18 cellular contexts compared by ENCODE assay signal in the genomic region with DNA sequence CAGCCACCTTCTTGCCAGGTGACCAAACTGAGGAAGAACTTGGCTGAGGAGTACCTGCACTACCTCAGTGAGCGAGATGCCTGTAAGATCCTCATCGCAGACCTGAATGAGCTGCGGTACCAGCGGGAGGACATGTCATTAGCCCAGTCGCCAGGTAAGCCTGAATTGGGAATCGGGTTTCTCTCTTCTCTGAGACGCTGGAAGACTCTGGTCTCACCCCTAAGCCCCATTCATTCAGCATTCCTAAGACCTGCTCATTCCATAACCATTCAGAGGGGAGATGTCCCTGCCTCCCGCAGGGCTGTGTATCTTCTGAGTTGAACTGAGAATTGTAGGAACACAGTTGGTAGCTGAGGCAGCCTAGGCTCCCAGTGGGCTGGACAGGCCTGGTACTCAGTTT. TPM values are rescaled to one million over a fixed set of nuclear protein-coding genes. Genes with fewer than 3 reads are reported as not detected.
A peak's percentile ranks its signal among the peaks of the same experiment; 100 is the strongest.
DNase-seq lines count a peak whose midpoint lies in the region; ATAC-seq and TF ChIP-seq lines count a peak whose summit lies in the region.
"Had no signal": no experiment of that assay in that cellular context is flagged by ENCODE, and none has a peak within 500 bp of the region (broad histone marks: within the 10 kb centered on the region; RNA-seq: fewer than 3 reads in every experiment).

No MANE protein-coding gene starts in this region.

- no peak overlapping the region for H3K4me3 ChIP-seq in GM23338
- H3K4me3 ChIP-seq in neural progenitor cell, result no peak overlapping the region
- H3K4me3 ChIP-seq: Peyer's patch, SJCRH30 had no signal

- H3K36me3 ChIP-seq in GM23338 (ENCODE audit: insufficient read depth) (no peaks in the 10 kb centered on the region; the same call in 1 of the 2 replicates), neural progenitor cell (no peaks in the 10 kb centered on the region)

- H3K4me3 Mint-ChIP-seq in GM23338 (no peak overlapping the region; the same call in 2 of the 3 replicates), neural progenitor cell (no peak overlapping the region)
- H3K4me3 Mint-ChIP-seq in activated T-helper 17 cell treated with anti-CD3 and anti-CD28 coated beads, Interleukin-2, amount 50 U/mL, for 72 hours, result no peak overlapping the region
- H3K4me3 Mint-ChIP-seq: CD14-positive monocyte, T-cell had no signal

- no peak overlapping the region for H2AFZ ChIP-seq in GM23338
- H2AFZ ChIP-seq in neural progenitor cell (replicated peaks), result no peak overlapping the region

- H3K9ac ChIP-seq in neural progenitor cell, result no peak overlapping the region

- H3K36me3 Mint-ChIP-seq in GM23338 (ENCODE audit: low read depth) (peaks cover 26% of the 10 kb centered on the region), neural progenitor cell (peaks cover 9% of the 10 kb centered on the region)
- H3K36me3 Mint-ChIP-seq in activated T-helper 17 cell treated with anti-CD3 and anti-CD28 coated beads, Interleukin-2, amount 50 U/mL, for 72 hours (ENCODE audit: low read depth), result peaks cover 6% of the 10 kb centered on the region

- H3F3A ChIP-seq in GM23338 (replicated peaks; ENCODE audit: low read depth) (no peaks in the 10 kb centered on the region), neural progenitor cell (ENCODE audit: low read depth) (no peaks in the 10 kb centered on the region)

- H3K4me2 ChIP-seq in GM23338 (no peak overlapping the region), neural progenitor cell (peak overlapping the region; percentile 18)

- H3K9me3 Mint-ChIP-seq in GM23338 (no peaks in the 10 kb centered on the region; the same call in 2 of the 3 replicates), neural progenitor cell (no peaks in the 10 kb centered on the region)
- H3K9me3 Mint-ChIP-seq in activated T-helper 17 cell treated with anti-CD3 and anti-CD28 coated beads, Interleukin-2, amount 50 U/mL, for 72 hours, result no peaks in the 10 kb centered on the region
- H3K9me3 Mint-ChIP-seq: CD14-positive monocyte, T-cell had no signal

- H3K27me3 Mint-ChIP-seq in GM23338 (ENCODE audit: insufficient read depth, low read depth, poor library complexity), result peaks cover 16% of the 10 kb centered on the region
- no peaks in the 10 kb centered on the region for H3K27me3 Mint-ChIP-seq in activated T-helper 17 cell treated with anti-CD3 and anti-CD28 coated beads, Interleukin-2, amount 50 U/mL, for 72 hours
- peaks cover 2% of the 10 kb centered on the region for H3K27me3 Mint-ChIP-seq in neural progenitor cell (ENCODE audit: insufficient read depth, low read depth)
- H3K27me3 Mint-ChIP-seq: T-cell had no signal

- H3K27me3 ChIP-seq in GM23338 (ENCODE audit: insufficient read depth) (no peaks in the 10 kb centered on the region), neural progenitor cell (no peaks in the 10 kb centered on the region)
- H3K27me3 ChIP-seq: Peyer's patch, SJCRH30 had no signal

- no peak for TF ChIP-seq CTCF in GM23338 (conservative IDR thresholded peaks at IDR 0.05; ENCODE audit: low read depth in 2 of 2)
- TF ChIP-seq CTCF in neural progenitor cell (IDR thresholded peaks at IDR 0.05), result no peak

- H3K79me2 ChIP-seq in GM23338 (replicated peaks; ENCODE audit: insufficient read depth), result no peaks in the 10 kb centered on the region
- no peaks in the 10 kb centered on the region for H3K79me2 ChIP-seq in neural progenitor cell (ENCODE audit: low read depth)

- no peaks in the 10 kb centered on the region for H3K9me2 ChIP-seq in GM23338 (ENCODE audit: insufficient read depth)

- H4K20me1 ChIP-seq in GM23338 (replicated peaks; ENCODE audit: insufficient read depth) (no peaks in the 10 kb centered on the region), neural progenitor cell (ENCODE audit: low read depth) (no peaks in the 10 kb centered on the region)

- no peaks in the 10 kb centered on the region for H3K9me3 ChIP-seq in neural progenitor cell (ENCODE audit: low read depth)
- H3K9me3 ChIP-seq: Peyer's patch, SJCRH30 had no signal

- H3K4me1 ChIP-seq in GM23338 (ENCODE audit: insufficient read depth), result no peaks in the 10 kb centered on the region
- peaks cover 7% of the 10 kb centered on the region for H3K4me1 ChIP-seq in neural progenitor cell
- H3K4me1 ChIP-seq: Peyer's patch, SJCRH30 had no signal

- DNase-seq in GM23338 (ENCODE audit: low spot score) (peak; percentile 43), neural progenitor cell (ENCODE audit: low spot score) (peak; percentile 32), SIG-M5 (lab: John Stamatoyannopoulos, UW) (no peak)
- DNase-seq: DMS53, GDM1, KBM-7, NCI-H1092 treated with DMSO at 0.1 percent for 48 hours, NCI-H1436 treated with DMSO at 0.1 percent for 48 hours, NCI-H2029, NCI-H2171, NCI-H524 treated with DMSO at 0.1 percent for 48 hours, NCI-H82, Peyer's patch, SJCRH30, T-cell had no signal

- ATAC-seq in GM23338 (peak; percentile 79), GM18861 (IDR thresholded peaks at IDR 0.05; ENCODE audit: unreplicated experiment) (no peak)
- no peak for ATAC-seq in activated T-helper 17 cell treated with anti-CD3 and anti-CD28 coated beads, Interleukin-2, amount 50 U/mL, for 72 hours (replicated peaks)
- ATAC-seq: T-cell had no signal

- no peak overlapping the region; the same call in 1 of the 2 replicates for H3K27ac Mint-ChIP-seq in GM23338
- peak overlapping the region; percentile 65 for H3K27ac Mint-ChIP-seq in activated T-helper 17 cell treated with anti-CD3 and anti-CD28 coated beads, Interleukin-2, amount 50 U/mL, for 72 hours
- no peak overlapping the region for H3K27ac Mint-ChIP-seq in neural progenitor cell
- H3K27ac Mint-ChIP-seq: T-cell had no signal

- H3K4me1 Mint-ChIP-seq in GM23338 (peaks cover 15% of the 10 kb centered on the region), neural progenitor cell (no peaks in the 10 kb centered on the region)
- no peaks in the 10 kb centered on the region for H3K4me1 Mint-ChIP-seq in activated T-helper 17 cell treated with anti-CD3 and anti-CD28 coated beads, Interleukin-2, amount 50 U/mL, for 72 hours
- H3K4me1 Mint-ChIP-seq: CD14-positive monocyte, T-cell had no signal

- H3K27ac ChIP-seq in GM23338 (ENCODE audit: low read depth) (no peak overlapping the region), neural progenitor cell (peak overlapping the region; percentile 13)
- H3K27ac ChIP-seq: Peyer's patch, SJCRH30 had no signal

TF ChIP-seq in GM23338, 12 proteins besides CTCF, POLR2A, EP300 and RAD21 (continues in another document):
- TF ChIP-seq ETS1 (IDR thresholded peaks at IDR 0.05), result no peak

RNA-seq across cellular contexts. Expression of gene THAP11, which starts 17.0 kb away (rescaled TPM):
- 102 and 115 TPM in 2 replicates for total RNA-seq in GM23338 (2014; rRNA removed; shearing (Covaris generic))
- polyA plus RNA-seq in GM23338 (2016; fragmentation: Nextera tagmentation; extraction: Ambion mirVana), result 37.3 and 39.5 TPM in 2 replicates
- total RNA-seq in activated T-helper 17 cell treated with anti-CD3 and anti-CD28 coated beads, Interleukin-2, amount 50 U/mL, for 72 hours, result 10 to 100 TPM; 29.9 to 51.6 TPM
- 27.3 and 46.5 TPM in 2 replicates for total RNA-seq in neural progenitor cell (ENCODE audit: low replicate concordance)

RNA-seq across cellular contexts. Expression of gene TSNAXIP1, which starts 18.4 kb away (rescaled TPM):
- total RNA-seq in GM23338 (2014; rRNA removed; shearing (Covaris generic)), result 2.4 TPM in 1 of 2 replicates, not detected in the other
- 0.97 and 1.4 TPM in 2 replicates for polyA plus RNA-seq in GM23338 (2016; fragmentation: Nextera tagmentation; extraction: Ambion mirVana)
- under 1 TPM in 1 of 2 donors, not detected in 1; 0.26 TPM for total RNA-seq in activated T-helper 17 cell treated with anti-CD3 and anti-CD28 coated beads, Interleukin-2, amount 50 U/mL, for 72 hours
- total RNA-seq in neural progenitor cell (ENCODE audit: low replicate concordance), result 2.8 and 2.9 TPM in 2 replicates
- polyA plus RNA-seq: CD14-positive monocyte had no signal

RNA-seq across cellular contexts. Expression of gene RANBP10, which starts 18.8 kb away (rescaled TPM):
- 9.0 and 9.2 TPM in 2 replicates for total RNA-seq in GM23338 (2014; rRNA removed; shearing (Covaris generic))
- 13.6 and 18.0 TPM in 2 replicates for polyA plus RNA-seq in GM23338 (2016; fragmentation: Nextera tagmentation; extraction: Ambion mirVana)
- total RNA-seq in activated T-helper 17 cell treated with anti-CD3 and anti-CD28 coated beads, Interleukin-2, amount 50 U/mL, for 72 hours, result 10 to 100 TPM; 18.4 to 21.0 TPM
- 11.4 and 12.3 TPM in 2 replicates for total RNA-seq in neural progenitor cell (ENCODE audit: low replicate concordance)

RNA-seq across cellular contexts. Expression of gene NUTF2, which starts 21.6 kb away (rescaled TPM):
- total RNA-seq in GM23338 (2014; rRNA removed; shearing (Covaris generic)), result 158 and 321 TPM in 2 replicates
- 373 and 391 TPM in 2 replicates for polyA plus RNA-seq in GM23338 (2016; fragmentation: Nextera tagmentation; extraction: Ambion mirVana)
- 100 to 1,000 TPM in 1 of 2 donors, 10 to 100 TPM in 1; 82.9 to 175 TPM for total RNA-seq in activated T-helper 17 cell treated with anti-CD3 and anti-CD28 coated beads, Interleukin-2, amount 50 U/mL, for 72 hours
- 133 and 221 TPM in 2 replicates for total RNA-seq in neural progenitor cell (ENCODE audit: low replicate concordance)

RNA-seq across cellular contexts. Expression of gene CENPT, which starts 22.4 kb away (rescaled TPM):
- total RNA-seq in GM23338 (2014; rRNA removed; shearing (Covaris generic)), result 31.8 and 55.4 TPM in 2 replicates
- 59.2 and 63.8 TPM in 2 replicates for polyA plus RNA-seq in GM23338 (2016; fragmentation: Nextera tagmentation; extraction: Ambion mirVana)
- total RNA-seq in activated T-helper 17 cell treated with anti-CD3 and anti-CD28 coated beads, Interleukin-2, amount 50 U/mL, for 72 hours, result 10 to 100 TPM; 61.4 to 64.2 TPM
- total RNA-seq in neural progenitor cell (ENCODE audit: low replicate concordance), result 36.2 and 60.4 TPM in 2 replicates
